In genomic region chr18:49646864-49647263, GRCh38 we compare ENCODE assay signal across 11 cellular contexts.
"Had no signal": no experiment of that assay in that cellular context is flagged by ENCODE, and none has a peak within 500 bp of the region (broad histone marks: within the 10 kb centered on the region; RNA-seq: fewer than 3 reads in every experiment).

No MANE protein-coding gene starts in this region.

- H3K27me3 ChIP-seq: brain microvascular endothelial cell had no signal

- H3K27ac ChIP-seq: brain microvascular endothelial cell had no signal

- H3K9me3 Mint-ChIP-seq: activated CD4-positive, alpha-beta T cell treated with anti-CD3 and anti-CD28 coated beads, Interleukin-2, amount 10 ng/mL, durations not matched to agents 7 days and 5 days; neural crest cell had no signal

- H3K27me3 Mint-ChIP-seq: activated CD4-positive, alpha-beta T cell treated with anti-CD3 and anti-CD28 coated beads, Interleukin-2, amount 10 ng/mL, durations not matched to agents 7 days and 5 days had no signal

- H3K27ac Mint-ChIP-seq: activated CD4-positive, alpha-beta T cell treated with anti-CD3 and anti-CD28 coated beads, Interleukin-2, amount 10 ng/mL, durations not matched to agents 7 days and 5 days; T-helper 17 cell had no signal

- DNase-seq: activated CD4-positive, alpha-beta T cell treated with anti-CD3 and anti-CD28 coated beads, Interleukin-2, amount 10 ng/mL, durations not matched to agents 7 days and 5 days; activated CD4-positive, CD25-positive, alpha-beta regulatory T cell; activated CD8-positive, alpha-beta memory T cell treated with anti-CD3 and anti-CD28 coated beads for 24 hours; activated naive CD4-positive, alpha-beta T cell treated with anti-CD3 and anti-CD28 coated beads, Interleukin-2, amount 50 U/mL, for 16 hours; activated T-cell treated with anti-CD3 and anti-CD28 coated beads for 4 hours; amniotic stem cell; brain microvascular endothelial cell; left cardiac atrium; mammary epithelial cell; T-helper 17 cell had no signal

- ATAC-seq: T-helper 17 cell had no signal

- H3K4me1 Mint-ChIP-seq: activated CD4-positive, alpha-beta T cell treated with anti-CD3 and anti-CD28 coated beads, Interleukin-2, amount 10 ng/mL, durations not matched to agents 7 days and 5 days; T-helper 17 cell had no signal

- H3K36me3 ChIP-seq: brain microvascular endothelial cell had no signal

- H3K4me3 Mint-ChIP-seq: activated CD4-positive, alpha-beta T cell treated with anti-CD3 and anti-CD28 coated beads, Interleukin-2, amount 10 ng/mL, durations not matched to agents 7 days and 5 days; neural crest cell; T-helper 17 cell had no signal
